11 cellular contexts compared by ENCODE assay signal in genomic region chr18:11147962-11148654, GRCh38. TPM values are rescaled to one million over a fixed set of nuclear protein-coding genes. Genes with fewer than 3 reads are reported as not detected.
DNase-seq lines count a peak whose midpoint lies in the region; ATAC-seq, FAIRE-seq and TF ChIP-seq lines count a peak whose summit lies in the region.
"Had no signal": no experiment of that assay in that cellular context is flagged by ENCODE, and none has a peak within 500 bp of the region (broad histone marks: within the 10 kb centered on the region; RNA-seq: fewer than 3 reads in every experiment).

No MANE protein-coding gene starts in this region.

- DNase-seq in DMS79 (lab: John Stamatoyannopoulos, UW) (peak; percentile 1), SK-N-MC (ENCODE audit: low read depth, low spot score) (no peak), iPS DF 6.9 (ENCODE audit: low read depth, low spot score) (no peak), prostate gland (ENCODE audit: low spot score) (no peak), RCC 7860 (ENCODE audit: low spot score) (no peak), iPS-NIHi11 (ENCODE audit: low spot score) (no peak)
- DNase-seq in activated CD4-positive, alpha-beta memory T cell treated with anti-CD3 and anti-CD28 coated beads, Interleukin-2, amount 10 ng/mL, durations not matched to agents 7 days and 5 days = no peak
- DNase-seq: activated CD4-positive, alpha-beta T cell treated with anti-CD3 and anti-CD28 coated beads for 4 hours; hippocampal formation had no signal

- peaks cover 41% of the 10 kb centered on the region for H3K27me3 Mint-ChIP-seq in activated CD4-positive, alpha-beta memory T cell treated with anti-CD3 and anti-CD28 coated beads, Interleukin-2, amount 10 ng/mL, durations not matched to agents 7 days and 5 days

- H3K9ac ChIP-seq in SK-N-MC (ENCODE audit: insufficient read length) = no peak overlapping the region

- TF ChIP-seq CTCF in prostate gland (IDR thresholded peaks at IDR 0.05) = no peak

- TF ChIP-seq POLR2A in prostate gland (IDR thresholded peaks at IDR 0.05) (no peak), GM18505 (IDR thresholded peaks at IDR 0.05; ENCODE audit: borderline replicate concordance, extremely low read depth, insufficient read depth, insufficient read length) (no peak)

- FAIRE-seq in RCC 7860 (lab: Jason Lieb, UNC) = no peak

- H3K9me3 Mint-ChIP-seq in activated CD4-positive, alpha-beta memory T cell treated with anti-CD3 and anti-CD28 coated beads, Interleukin-2, amount 10 ng/mL, durations not matched to agents 7 days and 5 days = no peaks in the 10 kb centered on the region

- CTCF ChIA-PET in activated CD4-positive, alpha-beta memory T cell treated with anti-CD3 and anti-CD28 coated beads, Interleukin-2, amount 10 ng/mL, durations not matched to agents 7 days and 5 days (lab: Charles Lee) = no interaction called here

- WGBS in iPS DF 6.9 (ENCODE audit: insufficient coverage, insufficient read length) = no CpG with 5 or more reads among the region's 38 CpGs
- WGBS in prostate gland = 14% methylated on average over 36 of the region's 38 CpGs

- peaks cover 8% of the 10 kb centered on the region for H3K4me1 ChIP-seq in iPS DF 6.9 (ENCODE audit: control insufficient read depth, insufficient read depth, low read length)
- H3K4me1 ChIP-seq in prostate gland (replicated peaks) = no peaks in the 10 kb centered on the region

- H3K36me3 Mint-ChIP-seq in activated CD4-positive, alpha-beta memory T cell treated with anti-CD3 and anti-CD28 coated beads, Interleukin-2, amount 10 ng/mL, durations not matched to agents 7 days and 5 days (ENCODE audit: low read depth) = no peaks in the 10 kb centered on the region

- H3K4me1 Mint-ChIP-seq in activated CD4-positive, alpha-beta memory T cell treated with anti-CD3 and anti-CD28 coated beads, Interleukin-2, amount 10 ng/mL, durations not matched to agents 7 days and 5 days = no peaks in the 10 kb centered on the region

- no peak for ATAC-seq in GM18505 (IDR thresholded peaks at IDR 0.05; ENCODE audit: unreplicated experiment)

- POLR2A ChIA-PET in activated CD4-positive, alpha-beta memory T cell treated with anti-CD3 and anti-CD28 coated beads, Interleukin-2, amount 10 ng/mL, durations not matched to agents 7 days and 5 days (lab: Charles Lee) = no interaction called here

- no peak overlapping the region for H3K27ac ChIP-seq in SK-N-MC
- H3K27ac ChIP-seq in iPS DF 6.9 (ENCODE audit: low read length) = no peak overlapping the region
- peak overlapping the region in 1 of 2 donors; percentile 50 for H3K27ac ChIP-seq in prostate gland
- H3K27ac ChIP-seq: adrenal gland had no signal

- H3K27me3 ChIP-seq in iPS DF 6.9 (ENCODE audit: control insufficient read depth, insufficient read depth, low read length) (peaks cover 22% of the 10 kb centered on the region), prostate gland (replicated peaks; ENCODE audit: insufficient read depth) (peaks cover 10% of the 10 kb centered on the region)

- intact Hi-C loops in prostate gland (cut with DNase I) = loop anchor here (5.0 to 10.0 kb wide), 2 partner anchors 106 to 223 kb away; no protein-coding TSS in a partner anchor

- no peaks in the 10 kb centered on the region for H3K9me3 ChIP-seq in SK-N-MC (ENCODE audit: low read depth, low read length)
- H3K9me3 ChIP-seq in iPS DF 6.9 (ENCODE audit: control insufficient read depth, insufficient read depth, low read length) = no peaks in the 10 kb centered on the region
- H3K9me3 ChIP-seq in prostate gland = no peaks in the 10 kb centered on the region
- H3K9me3 ChIP-seq: adrenal gland had no signal

- H3K4me3 ChIP-seq in SK-N-MC (peak overlapping the region; percentile 87), iPS DF 6.9 (ENCODE audit: low read length) (peak overlapping the region; percentile 26; the same call in 1 of the 2 replicates), prostate gland (peak overlapping the region; percentile 37 to 41)

- no peak overlapping the region for H3K27ac Mint-ChIP-seq in activated CD4-positive, alpha-beta memory T cell treated with anti-CD3 and anti-CD28 coated beads, Interleukin-2, amount 10 ng/mL, durations not matched to agents 7 days and 5 days

- no peak overlapping the region for H3K4me3 Mint-ChIP-seq in activated CD4-positive, alpha-beta memory T cell treated with anti-CD3 and anti-CD28 coated beads, Interleukin-2, amount 10 ng/mL, durations not matched to agents 7 days and 5 days

- H3K36me3 ChIP-seq in SK-N-MC (ENCODE audit: insufficient read depth, low read length) (no peaks in the 10 kb centered on the region), iPS DF 6.9 (ENCODE audit: control insufficient read depth, insufficient read depth, low read length) (no peaks in the 10 kb centered on the region), prostate gland (no peaks in the 10 kb centered on the region)
- H3K36me3 ChIP-seq: adrenal gland had no signal

RNA-seq across cellular contexts. Expression of gene PIEZO2, which starts 1.3 kb away (rescaled TPM):
- total RNA-seq in prostate gland = 10 to 100 TPM in 1 of 2 donors, 1 to 10 TPM in 1; 4.1 to 19.0 TPM
- not detected for total RNA-seq in activated CD4-positive, alpha-beta memory T cell treated with anti-CD3 and anti-CD28 coated beads, Interleukin-2, amount 10 ng/mL, durations not matched to agents 7 days and 5 days

Comparison
In these comparisons a context has a peak if more than half of its experiments do, and no peak if none do; other contexts are left out.
1. H3K4me3 ChIP-seq: peak in every context shown above with its lines; median percentile 87 in SK-N-MC; 39 in prostate gland; 26 in iPS DF 6.9.
2. RNA of gene PIEZO2, which starts 1.3 kb away (total RNA-seq): 4.1 to 19.0 TPM in prostate gland; not detected in activated CD4-positive, alpha-beta memory T cell treated with anti-CD3 and anti-CD28 coated beads, Interleukin-2, amount 10 ng/mL, durations not matched to agents 7 days and 5 days; every median in the first group is over 4 times any median in the second.